ENCODE assay signal across 8 cellular contexts in genomic region chr19:45079063-45079910, GRCh38. TPM values are rescaled to one million over a fixed set of nuclear protein-coding genes. Genes with fewer than 3 reads are reported as not detected.
DNase-seq lines count a peak whose midpoint lies in the region; ATAC-seq and TF ChIP-seq lines count a peak whose summit lies in the region.

A gene with protein sequence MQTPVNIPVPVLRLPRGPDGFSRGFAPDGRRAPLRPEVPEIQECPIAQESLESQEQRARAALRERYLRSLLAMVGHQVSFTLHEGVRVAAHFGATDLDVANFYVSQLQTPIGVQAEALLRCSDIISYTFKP (plus strand): TSS chr19:45079260. CDS start chr19:45090115, 10,855 bp downstream.

- TF ChIP-seq CTCF in DOHH2 (IDR thresholded peaks at IDR 0.05; ENCODE audit: low read depth, low read length, poor library complexity, severe bottlenecking) (no peak), lung (IDR thresholded peaks at IDR 0.05; ENCODE audit: control extremely low read depth, extremely low read depth) (no peak)
- no peak for TF ChIP-seq CTCF in activated CD8-positive, alpha-beta T cell treated with anti-CD3 and anti-CD28 coated beads for 36 hours (IDR thresholded peaks at IDR 0.05)

- H3K9me3 ChIP-seq in DOHH2 (ENCODE audit: control insufficient read depth, insufficient read depth, low read length) = no peaks in the 10 kb centered on the region
- no peaks in the 10 kb centered on the region for H3K9me3 ChIP-seq in lung (ENCODE audit: control insufficient read depth in 2 of 2, insufficient read depth in 1 of 2, low read length in 1 of 2)

- peaks cover 40% of the 10 kb centered on the region for H3K4me1 Mint-ChIP-seq in activated CD8-positive, alpha-beta T cell treated with anti-CD3 and anti-CD28 coated beads for 36 hours (ENCODE audit: low read depth)

- H3K4me3 ChIP-seq in DOHH2 (ENCODE audit: low read length) (peak within 1 kb of the TSS; percentile 91), lung (peak within 1 kb of the TSS; percentile 76)

- H3K27ac Mint-ChIP-seq in activated CD8-positive, alpha-beta T cell treated with anti-CD3 and anti-CD28 coated beads for 36 hours = peak within 1 kb of the TSS; percentile 91

- H3K4me2 ChIP-seq in DOHH2 (ENCODE audit: low read length) = peak within 1 kb of the TSS; percentile 83

- H3K27me3 Mint-ChIP-seq in activated CD8-positive, alpha-beta T cell treated with anti-CD3 and anti-CD28 coated beads for 36 hours = no peaks in the 10 kb centered on the region

- CTCF ChIA-PET in activated CD8-positive, alpha-beta T cell treated with anti-CD3 and anti-CD28 coated beads for 36 hours (lab: Charles Lee) = interaction anchor here (0.8 to 3.0 kb wide), 8 partner anchors 8 to 399 kb away, joined by 3 to 14 read pairs (median 5); partner anchors contain the start of genes BLOC1S3 and TRAPPC6A

- intact Hi-C loops in activated CD8-positive, alpha-beta T cell treated with anti-CD3 and anti-CD28 coated beads for 36 hours (cut with micrococcal nuclease) = no loop called here

- peaks cover 89% of the 10 kb centered on the region for H3K79me2 ChIP-seq in DOHH2 (ENCODE audit: control insufficient read depth, low read length)

- H3K36me3 ChIP-seq in DOHH2 (ENCODE audit: control insufficient read depth, low read length) (peaks cover 63% of the 10 kb centered on the region), lung (ENCODE audit: control insufficient read depth in 2 of 2, insufficient read depth in 2 of 2, low read length in 2 of 2) (peaks cover 0 to 5% of the 10 kb centered on the region in 2 donors)

- peaks cover 32% of the 10 kb centered on the region for H3K36me3 Mint-ChIP-seq in activated CD8-positive, alpha-beta T cell treated with anti-CD3 and anti-CD28 coated beads for 36 hours (ENCODE audit: low read depth)

- peaks cover 16% of the 10 kb centered on the region for H4K20me1 ChIP-seq in DOHH2 (ENCODE audit: control insufficient read depth, insufficient read depth, low read depth, low read length)

- DNase-seq in NCI-H774 (lab: John Stamatoyannopoulos, UW) (peak; percentile 59), lung (ENCODE audit: low spot score) (peak; percentile 70)
- DNase-seq in activated CD8-positive, alpha-beta T cell treated with anti-CD3 and anti-CD28 coated beads for 36 hours = peak; percentile 84
- peak; percentile 66 for DNase-seq in effector CD4-positive, alpha-beta T cell
- peak; percentile 56 to 75 (median 68) for DNase-seq in stimulated activated CD4-positive, alpha-beta T cell treated with anti-CD3 and anti-CD28 coated beads, TNF-alpha, amount 100 ng/mL, for 4 hours (ENCODE audit: low read depth in 3 of 3)

- no peaks in the 10 kb centered on the region for H3K9me2 ChIP-seq in DOHH2 (replicated peaks; ENCODE audit: control insufficient read depth, low read length)

- peak within 1 kb of the TSS; percentile 98 for H3K4me3 Mint-ChIP-seq in activated CD8-positive, alpha-beta T cell treated with anti-CD3 and anti-CD28 coated beads for 36 hours

- H3K27ac ChIP-seq in DOHH2 (ENCODE audit: low read depth, low read length) (peak within 1 kb of the TSS; percentile 81), lung (ENCODE audit: low read depth in 1 of 2, low read length in 1 of 2) (peak within 1 kb of the TSS; percentile 63 to 82)

- H3K4me1 ChIP-seq in DOHH2 (ENCODE audit: control insufficient read depth, low read length) = peaks cover 59% of the 10 kb centered on the region
- peaks cover 7 to 13% of the 10 kb centered on the region in 2 donors for H3K4me1 ChIP-seq in lung (ENCODE audit: control insufficient read depth in 2 of 2, insufficient read depth in 2 of 2, low read length in 2 of 2)

- H3F3A ChIP-seq in DOHH2 (ENCODE audit: control insufficient read depth, insufficient read depth) = peaks cover 21% of the 10 kb centered on the region

- H3K27me3 ChIP-seq in DOHH2 (ENCODE audit: control insufficient read depth, low read length) = no peaks in the 10 kb centered on the region
- no peaks in the 10 kb centered on the region for H3K27me3 ChIP-seq in lung (ENCODE audit: control insufficient read depth, insufficient read depth)

- no peaks in the 10 kb centered on the region for H3K9me3 Mint-ChIP-seq in activated CD8-positive, alpha-beta T cell treated with anti-CD3 and anti-CD28 coated beads for 36 hours

- ATAC-seq in HG03159 (IDR thresholded peaks at IDR 0.05; ENCODE audit: unreplicated experiment) = peak; percentile 33
- peak; percentile 68 for ATAC-seq in activated CD8-positive, alpha-beta T cell treated with anti-CD3 and anti-CD28 coated beads for 36 hours
- peak; percentile 70 for ATAC-seq in lung (ENCODE audit: insufficient read depth, low FRiP score)
- no peak for ATAC-seq in GM21526 (IDR thresholded peaks at IDR 0.05; ENCODE audit: low FRiP score, unreplicated experiment)

- WGBS in lung, 2 donors = 0 to 1% methylated on average over 60 to 61 of the region's 61 CpGs

- POLR2A ChIA-PET in activated CD8-positive, alpha-beta T cell treated with anti-CD3 and anti-CD28 coated beads for 36 hours (lab: Charles Lee) = interaction anchor here (0.7 to 2.9 kb wide), 11 partner anchors 8 to 99 kb away, joined by 3 to 18 read pairs (median 4); partner anchors contain the start of genes BLOC1S3, CLASRP, PPP1R37 and TRAPPC6A

RNA-seq across cellular contexts. Expression of the gene that starts here (rescaled TPM):
- 10 to 100 TPM; 44.1 to 46.8 TPM for total RNA-seq in activated CD8-positive, alpha-beta T cell treated with anti-CD3 and anti-CD28 coated beads for 36 hours
- total RNA-seq in lung = 10 to 100 TPM; 18.7 to 21.1 TPM
- polyA plus RNA-seq in lung = 10 to 100 TPM; 24.3 to 29.0 TPM
